In genomic region chr1:243495442-243496172, GRCh38 we compare ENCODE assay signal across 10 cellular contexts.
DNase-seq lines count a peak whose midpoint lies in the region; ATAC-seq and TF ChIP-seq lines count a peak whose summit lies in the region.
"Had no signal": no experiment of that assay in that cellular context is flagged by ENCODE, and none has a peak within 500 bp of the region (broad histone marks: within the 10 kb centered on the region; RNA-seq: fewer than 3 reads in every experiment).

No MANE protein-coding gene starts in this region.

- no peak for DNase-seq in activated CD8-positive, alpha-beta T cell treated with anti-CD3 and anti-CD28 coated beads for 36 hours
- no peak for DNase-seq in activated CD8-positive, alpha-beta T cell treated with anti-CD3 and anti-CD28 coated beads, Interleukin-2, amount 10 ng/mL, durations not matched to agents 7 days and 5 days
- peak; percentile 81 for DNase-seq in choroid plexus epithelial cell (ENCODE audit: low read depth)
- no peak for DNase-seq in upper lobe of right lung
- DNase-seq in Caco-2 = no peak
- DNase-seq in activated naive CD4-positive, alpha-beta T cell treated with anti-CD3 and anti-CD28 coated beads for 36 hours = no peak
- DNase-seq: SW 1271 had no signal

- H3K9me3 Mint-ChIP-seq in activated CD8-positive, alpha-beta T cell treated with anti-CD3 and anti-CD28 coated beads for 36 hours = no peaks in the 10 kb centered on the region
- no peaks in the 10 kb centered on the region for H3K9me3 Mint-ChIP-seq in activated CD8-positive, alpha-beta T cell treated with anti-CD3 and anti-CD28 coated beads, Interleukin-2, amount 10 ng/mL, durations not matched to agents 7 days and 5 days (ENCODE audit: insufficient read depth)
- H3K9me3 Mint-ChIP-seq in Caco-2 (ENCODE audit: unreplicated experiment) = no peaks in the 10 kb centered on the region
- H3K9me3 Mint-ChIP-seq in activated naive CD4-positive, alpha-beta T cell treated with anti-CD3 and anti-CD28 coated beads for 36 hours = no peaks in the 10 kb centered on the region

- H3K27me3 Mint-ChIP-seq in activated CD8-positive, alpha-beta T cell treated with anti-CD3 and anti-CD28 coated beads for 36 hours = no peaks in the 10 kb centered on the region
- no peaks in the 10 kb centered on the region for H3K27me3 Mint-ChIP-seq in activated CD8-positive, alpha-beta T cell treated with anti-CD3 and anti-CD28 coated beads, Interleukin-2, amount 10 ng/mL, durations not matched to agents 7 days and 5 days (ENCODE audit: low read depth)
- H3K27me3 Mint-ChIP-seq in Caco-2 (ENCODE audit: insufficient read depth, unreplicated experiment) = no peaks in the 10 kb centered on the region
- H3K27me3 Mint-ChIP-seq in activated naive CD4-positive, alpha-beta T cell treated with anti-CD3 and anti-CD28 coated beads for 36 hours (ENCODE audit: low read depth) = no peaks in the 10 kb centered on the region

- no peak for ATAC-seq in activated CD8-positive, alpha-beta T cell treated with anti-CD3 and anti-CD28 coated beads for 36 hours
- ATAC-seq in activated CD8-positive, alpha-beta T cell treated with anti-CD3 and anti-CD28 coated beads, Interleukin-2, amount 10 ng/mL, durations not matched to agents 7 days and 5 days = no peak
- ATAC-seq in upper lobe of right lung = peak; percentile 73
- no peak for ATAC-seq in HG02571 (IDR thresholded peaks at IDR 0.05; ENCODE audit: unreplicated experiment)

- 94 to 96% methylated on average over 14 to 24 of the region's 24 CpGs for WGBS in mesodermal cell (ENCODE audit: insufficient coverage in 2 of 2), 2 experiments

- H3K27me3 ChIP-seq in upper lobe of right lung (no peaks in the 10 kb centered on the region), Caco-2 (replicated peaks; ENCODE audit: control insufficient read depth, insufficient read depth, low read length) (no peaks in the 10 kb centered on the region)

- CTCF ChIA-PET in activated CD8-positive, alpha-beta T cell treated with anti-CD3 and anti-CD28 coated beads for 36 hours (lab: Charles Lee) = no interaction called here
- CTCF ChIA-PET in activated CD8-positive, alpha-beta T cell treated with anti-CD3 and anti-CD28 coated beads, Interleukin-2, amount 10 ng/mL, durations not matched to agents 7 days and 5 days (lab: Charles Lee) = no interaction called here
- CTCF ChIA-PET in Caco-2 (lab: Charles Lee) = no interaction called here
- CTCF ChIA-PET in activated naive CD4-positive, alpha-beta T cell treated with anti-CD3 and anti-CD28 coated beads for 36 hours (lab: Charles Lee) = no interaction called here

- peaks cover 24% of the 10 kb centered on the region for H3K36me3 ChIP-seq in mesodermal cell (ENCODE audit: control insufficient read depth, insufficient read depth, low read length)
- peaks cover 8% of the 10 kb centered on the region for H3K36me3 ChIP-seq in upper lobe of right lung
- no peaks in the 10 kb centered on the region for H3K36me3 ChIP-seq in Caco-2 (ENCODE audit: control insufficient read depth, insufficient read depth, low read length)

- H3K27ac ChIP-seq in mesodermal cell (ENCODE audit: low read depth, low read length, severe bottlenecking) = peak overlapping the region; percentile 44
- H3K27ac ChIP-seq in upper lobe of right lung = peak overlapping the region; percentile 67
- H3K27ac ChIP-seq: parathyroid adenoma had no signal

- H3K27ac Mint-ChIP-seq in activated CD8-positive, alpha-beta T cell treated with anti-CD3 and anti-CD28 coated beads for 36 hours = peak overlapping the region; percentile 46
- no peak overlapping the region for H3K27ac Mint-ChIP-seq in activated CD8-positive, alpha-beta T cell treated with anti-CD3 and anti-CD28 coated beads, Interleukin-2, amount 10 ng/mL, durations not matched to agents 7 days and 5 days
- no peak overlapping the region for H3K27ac Mint-ChIP-seq in Caco-2 (ENCODE audit: unreplicated experiment)
- no peak overlapping the region for H3K27ac Mint-ChIP-seq in activated naive CD4-positive, alpha-beta T cell treated with anti-CD3 and anti-CD28 coated beads for 36 hours

- no TSS peak for BruUV-seq in Caco-2 (replicated peaks; lab: Mats Ljungman, UMichigan)

- H3K4me1 Mint-ChIP-seq in activated CD8-positive, alpha-beta T cell treated with anti-CD3 and anti-CD28 coated beads for 36 hours (ENCODE audit: low read depth) = peaks cover 3% of the 10 kb centered on the region
- peaks cover 2% of the 10 kb centered on the region for H3K4me1 Mint-ChIP-seq in activated CD8-positive, alpha-beta T cell treated with anti-CD3 and anti-CD28 coated beads, Interleukin-2, amount 10 ng/mL, durations not matched to agents 7 days and 5 days (ENCODE audit: low read depth)
- H3K4me1 Mint-ChIP-seq in Caco-2 (ENCODE audit: low read depth, unreplicated experiment) = no peaks in the 10 kb centered on the region
- no peaks in the 10 kb centered on the region for H3K4me1 Mint-ChIP-seq in activated naive CD4-positive, alpha-beta T cell treated with anti-CD3 and anti-CD28 coated beads for 36 hours (ENCODE audit: low read depth)

- no peak overlapping the region for H3K4me3 ChIP-seq in choroid plexus epithelial cell (ENCODE audit: low read depth, low read length)
- no peak overlapping the region for H3K4me3 ChIP-seq in mesodermal cell (ENCODE audit: extremely low read depth, insufficient read depth, low read length, poor library complexity, severe bottlenecking)
- no peak overlapping the region for H3K4me3 ChIP-seq in upper lobe of right lung
- H3K4me3 ChIP-seq in Caco-2 (ENCODE audit: low read depth, low read length) = no peak overlapping the region

- H3K4me1 ChIP-seq in mesodermal cell (ENCODE audit: control insufficient read depth, insufficient read depth, low read length, poor library complexity, severe bottlenecking) (no peaks in the 10 kb centered on the region), upper lobe of right lung (peaks cover 15% of the 10 kb centered on the region), Caco-2 (no peaks in the 10 kb centered on the region)

- POLR2A ChIA-PET in activated CD8-positive, alpha-beta T cell treated with anti-CD3 and anti-CD28 coated beads for 36 hours (lab: Charles Lee) = no interaction called here
- POLR2A ChIA-PET in activated CD8-positive, alpha-beta T cell treated with anti-CD3 and anti-CD28 coated beads, Interleukin-2, amount 10 ng/mL, durations not matched to agents 7 days and 5 days (lab: Charles Lee) = no interaction called here
- POLR2A ChIA-PET in Caco-2 (lab: Charles Lee) = no interaction called here

- intact Hi-C loops in activated CD8-positive, alpha-beta T cell treated with anti-CD3 and anti-CD28 coated beads for 36 hours (cut with micrococcal nuclease) = no loop called here
- intact Hi-C loops in upper lobe of right lung (cut with DNase I) (no loop called here), Caco-2 (cut with micrococcal nuclease; ENCODE audit: unreplicated experiment) (no loop called here)
- intact Hi-C loops in activated naive CD4-positive, alpha-beta T cell treated with anti-CD3 and anti-CD28 coated beads for 36 hours (cut with micrococcal nuclease) = no loop called here

- no peak for TF ChIP-seq CTCF in activated CD8-positive, alpha-beta T cell treated with anti-CD3 and anti-CD28 coated beads for 36 hours (IDR thresholded peaks at IDR 0.05)
- TF ChIP-seq CTCF in choroid plexus epithelial cell (conservative IDR thresholded peaks at IDR 0.05; ENCODE audit: low read depth, low read length) (no peak), upper lobe of right lung (IDR thresholded peaks at IDR 0.05) (no peak), Caco-2 (IDR thresholded peaks at IDR 0.05; ENCODE audit: insufficient read depth in 1 of 2, low read depth in 1 of 2, low read length in 1 of 2, severe bottlenecking in 1 of 2, unreplicated experiment in 1 of 2) (no peak)

- H3K9me3 ChIP-seq in mesodermal cell (ENCODE audit: control insufficient read depth, low read length) = no peaks in the 10 kb centered on the region
- no peaks in the 10 kb centered on the region for H3K9me3 ChIP-seq in upper lobe of right lung
- no peaks in the 10 kb centered on the region for H3K9me3 ChIP-seq in Caco-2

- peaks cover 5% of the 10 kb centered on the region for H3K36me3 Mint-ChIP-seq in activated CD8-positive, alpha-beta T cell treated with anti-CD3 and anti-CD28 coated beads for 36 hours (ENCODE audit: low read depth)
- H3K36me3 Mint-ChIP-seq in activated CD8-positive, alpha-beta T cell treated with anti-CD3 and anti-CD28 coated beads, Interleukin-2, amount 10 ng/mL, durations not matched to agents 7 days and 5 days (ENCODE audit: low read depth) = no peaks in the 10 kb centered on the region
- no peaks in the 10 kb centered on the region for H3K36me3 Mint-ChIP-seq in Caco-2 (ENCODE audit: insufficient read depth, unreplicated experiment)
- H3K36me3 Mint-ChIP-seq in activated naive CD4-positive, alpha-beta T cell treated with anti-CD3 and anti-CD28 coated beads for 36 hours (ENCODE audit: low read depth) = peaks cover 6% of the 10 kb centered on the region

- no peak overlapping the region for H3K4me3 Mint-ChIP-seq in activated CD8-positive, alpha-beta T cell treated with anti-CD3 and anti-CD28 coated beads for 36 hours
- H3K4me3 Mint-ChIP-seq in activated CD8-positive, alpha-beta T cell treated with anti-CD3 and anti-CD28 coated beads, Interleukin-2, amount 10 ng/mL, durations not matched to agents 7 days and 5 days = no peak overlapping the region
- no peak overlapping the region for H3K4me3 Mint-ChIP-seq in Caco-2 (ENCODE audit: unreplicated experiment)
- no peak overlapping the region for H3K4me3 Mint-ChIP-seq in activated naive CD4-positive, alpha-beta T cell treated with anti-CD3 and anti-CD28 coated beads for 36 hours
